In genomic region chr1:69737527-69738176, GRCh38 we compare ENCODE assay signal across 8 cellular contexts.
A peak's percentile ranks its signal among the peaks of the same experiment; 100 is the strongest.
DNase-seq lines count a peak whose midpoint lies in the region; ATAC-seq and TF ChIP-seq lines count a peak whose summit lies in the region.

No MANE protein-coding gene starts in this region.

- intact Hi-C loops in Right ventricle myocardium superior (cut with DNase I), result no loop called here

- ATAC-seq in HG02885 (IDR thresholded peaks at IDR 0.05; ENCODE audit: poor library complexity, unreplicated experiment), result peak; percentile 87
- ATAC-seq in Right ventricle myocardium superior (ENCODE audit: poor library complexity), result peak; percentile 79
- ATAC-seq in HG03108 (IDR thresholded peaks at IDR 0.05; ENCODE audit: unreplicated experiment), result no peak

- in situ Hi-C loops in GM13976 (cut with MboI; ENCODE audit: low sequenced_read_pairs, unreplicated experiment), result loop anchor here (25.0 kb wide), 2 partner anchors 1125 to 1625 kb away; no protein-coding TSS in a partner anchor

- no peak overlapping the region for H3K4me3 ChIP-seq in retinal pigment epithelial cell (ENCODE audit: low read length)

- DNase-seq in AG08395 (ENCODE audit: low spot score) (peak; percentile 53), GM13976 (ENCODE audit: low spot score) (peak; percentile 8), NCI-H1930 (lab: John Stamatoyannopoulos, UW) (peak; percentile 48 to 58), T1000 (lab: John Stamatoyannopoulos, UW) (peak; percentile 42), Right ventricle myocardium superior (no peak), retinal pigment epithelial cell (ENCODE audit: low read depth) (peak; percentile 39)

- TF ChIP-seq CTCF in GM13976 (IDR thresholded peaks at IDR 0.05; ENCODE audit: borderline replicate concordance, control extremely low read depth, extremely low read depth, insufficient read depth, missing control alignments) (no peak), retinal pigment epithelial cell (conservative IDR thresholded peaks at IDR 0.05; ENCODE audit: low read depth, low read length) (peak; percentile 68)
